Comparison of ENCODE assay signal across 8 cellular contexts in the genomic region with DNA sequence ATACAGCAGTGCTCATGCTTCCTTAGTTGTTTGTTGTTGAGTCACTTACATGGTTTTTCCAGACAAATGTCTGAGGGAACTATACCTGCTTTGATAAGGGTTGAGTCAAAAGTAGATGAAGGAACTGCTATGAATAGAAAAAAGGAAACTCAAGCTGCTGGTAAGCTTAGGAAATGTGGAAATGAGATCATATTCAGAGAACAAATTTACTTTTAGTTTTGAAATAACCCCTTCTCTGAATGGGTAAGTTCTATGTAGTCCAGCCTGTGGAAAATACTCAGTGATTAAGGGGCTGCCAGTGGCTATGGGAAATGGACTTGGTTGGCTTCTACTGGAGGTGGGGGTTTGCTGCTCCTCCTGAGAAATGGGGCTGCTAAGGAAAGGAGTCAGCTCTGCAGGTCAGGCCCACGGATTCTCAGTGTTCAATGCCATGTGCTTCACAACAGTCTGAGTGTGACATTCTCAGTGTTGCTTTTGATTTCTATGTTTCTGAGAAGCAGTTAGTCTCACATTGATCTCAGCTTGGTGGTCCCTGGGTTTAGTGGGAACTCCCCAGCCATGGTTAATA. TPM values are rescaled to one million over a fixed set of nuclear protein-coding genes. Genes with fewer than 3 reads are reported as not detected.
DNase-seq lines count a peak whose midpoint lies in the region; ATAC-seq and TF ChIP-seq lines count a peak whose summit lies in the region.

No MANE protein-coding gene starts in this region.

- no peak for TF ChIP-seq CTCF in endothelial cell (IDR thresholded peaks at IDR 0.05; ENCODE audit: unreplicated experiment)
- no peak for TF ChIP-seq CTCF in osteocyte (IDR thresholded peaks at IDR 0.05)

- H3K27me3 Mint-ChIP-seq in T-helper 2 cell treated with Interferon-gamma antibody and Interleukin-4, amounts not matched to agents 5 μg/mL and 100 μg/mL, for 36 hours (ENCODE audit: low read depth), result no peaks in the 10 kb centered on the region
- H3K27me3 Mint-ChIP-seq in endothelial cell (ENCODE audit: unreplicated experiment) (no peaks in the 10 kb centered on the region), osteocyte (ENCODE audit: unreplicated experiment) (no peaks in the 10 kb centered on the region)

- ATAC-seq in GM18873 (IDR thresholded peaks at IDR 0.05; ENCODE audit: low FRiP score, unreplicated experiment) (peak; percentile 52), HG02970 (IDR thresholded peaks at IDR 0.05; ENCODE audit: low FRiP score, unreplicated experiment) (peak; percentile 63)

- peak; percentile 71 for DNase-seq in T-helper 2 cell treated with Interferon-gamma antibody and Interleukin-4, amounts not matched to agents 5 μg/mL and 100 μg/mL, for 36 hours (ENCODE audit: low spot score)
- DNase-seq in endothelial cell (ENCODE audit: low spot score) (no peak), NCI-H1417 (lab: John Stamatoyannopoulos, UW) (no peak), osteocyte (ENCODE audit: extremely low spot score, unreplicated experiment) (no peak), NCI-H187 (lab: John Stamatoyannopoulos, UW) (no peak)
- DNase-seq in stimulated activated CD4-positive, alpha-beta T cell treated with anti-CD3 and anti-CD28 coated beads, Interleukin-2, amount 100 ng/mL, for 24 hours, result peak; percentile 51 to 62

- H3K36me3 Mint-ChIP-seq in T-helper 2 cell treated with Interferon-gamma antibody and Interleukin-4, amounts not matched to agents 5 μg/mL and 100 μg/mL, for 36 hours (ENCODE audit: low read depth), result no peaks in the 10 kb centered on the region
- H3K36me3 Mint-ChIP-seq in endothelial cell (ENCODE audit: low read depth, unreplicated experiment), result no peaks in the 10 kb centered on the region
- H3K36me3 Mint-ChIP-seq in osteocyte (ENCODE audit: unreplicated experiment), result no peaks in the 10 kb centered on the region

- peak overlapping the region; percentile 92 for H3K27ac Mint-ChIP-seq in T-helper 2 cell treated with Interferon-gamma antibody and Interleukin-4, amounts not matched to agents 5 μg/mL and 100 μg/mL, for 36 hours
- H3K27ac Mint-ChIP-seq in endothelial cell (ENCODE audit: unreplicated experiment) (peak overlapping the region; percentile 86), osteocyte (ENCODE audit: unreplicated experiment) (no peak overlapping the region)

- H3K4me1 Mint-ChIP-seq in T-helper 2 cell treated with Interferon-gamma antibody and Interleukin-4, amounts not matched to agents 5 μg/mL and 100 μg/mL, for 36 hours (ENCODE audit: low read depth), result peaks cover 27% of the 10 kb centered on the region
- H3K4me1 Mint-ChIP-seq in endothelial cell (ENCODE audit: unreplicated experiment) (peaks cover 14% of the 10 kb centered on the region), osteocyte (ENCODE audit: unreplicated experiment) (peaks cover 13% of the 10 kb centered on the region)

- peak overlapping the region; percentile 78 for H3K4me3 Mint-ChIP-seq in T-helper 2 cell treated with Interferon-gamma antibody and Interleukin-4, amounts not matched to agents 5 μg/mL and 100 μg/mL, for 36 hours
- no peak overlapping the region for H3K4me3 Mint-ChIP-seq in endothelial cell (ENCODE audit: unreplicated experiment)
- H3K4me3 Mint-ChIP-seq in osteocyte (ENCODE audit: unreplicated experiment), result no peak overlapping the region

- no peaks in the 10 kb centered on the region for H3K9me3 Mint-ChIP-seq in T-helper 2 cell treated with Interferon-gamma antibody and Interleukin-4, amounts not matched to agents 5 μg/mL and 100 μg/mL, for 36 hours
- H3K9me3 Mint-ChIP-seq in endothelial cell (ENCODE audit: unreplicated experiment) (no peaks in the 10 kb centered on the region), osteocyte (ENCODE audit: unreplicated experiment) (no peaks in the 10 kb centered on the region)

RNA-seq across cellular contexts. Expression of gene GLRX, which starts 47.7 kb away (rescaled TPM):
- total RNA-seq in endothelial cell (ENCODE audit: unreplicated experiment), result 27.5 TPM
- 26.3 and 32.8 TPM in 2 replicates for total RNA-seq in osteocyte

Comparison
In these comparisons a context has a peak if more than half of its experiments do, and no peak if none do; other contexts are left out.
1. DNase-seq: peak in T-helper 2 cell treated with Interferon-gamma antibody and Interleukin-4, amounts not matched to agents 5 μg/mL and 100 μg/mL, for 36 hours (single experiment) and stimulated activated CD4-positive, alpha-beta T cell treated with anti-CD3 and anti-CD28 coated beads, Interleukin-2, amount 100 ng/mL, for 24 hours (2 of 2); none in endothelial cell (single experiment), NCI-H1417 (0 of 3), osteocyte (single experiment) and NCI-H187 (0 of 2).